In genomic region chr19:49583239-49583638, GRCh38 we compare ENCODE assay signal across 1 cellular context.
TF ChIP-seq lines count a peak whose summit lies in the region.

No MANE protein-coding gene starts in this region.

TF ChIP-seq in HepG2, 621 proteins besides CTCF, POLR2A, EP300 and RAD21:
- TF ChIP-seq ZNF746 (CRISPR knock-in tag; IDR thresholded peaks at IDR 0.05), result no peak
- no peak for TF ChIP-seq ZNF619 (CRISPR knock-in tag; IDR thresholded peaks at IDR 0.05)
- TF ChIP-seq TOE1 (CRISPR knock-in tag; IDR thresholded peaks at IDR 0.05), result no peak
- no peak for TF ChIP-seq GRHL1 (CRISPR knock-in tag; conservative IDR thresholded peaks at IDR 0.05)
- no peak for TF ChIP-seq ZNF563 (CRISPR knock-in tag; IDR thresholded peaks at IDR 0.05)
- TF ChIP-seq DNMT1 (CRISPR knock-in tag; IDR thresholded peaks at IDR 0.05), result no peak
- no peak for TF ChIP-seq ZHX2 (IDR thresholded peaks at IDR 0.05; ENCODE audit: low read depth)
- no peak for TF ChIP-seq ZHX2 (CRISPR knock-in tag; IDR thresholded peaks at IDR 0.05; ENCODE audit: borderline replicate concordance)
- TF ChIP-seq KAT7 (CRISPR knock-in tag; IDR thresholded peaks at IDR 0.05; ENCODE audit: borderline replicate concordance), result no peak
- TF ChIP-seq IRF2 (CRISPR knock-in tag; IDR thresholded peaks at IDR 0.05), result no peak
- TF ChIP-seq NFYC (CRISPR knock-in tag; IDR thresholded peaks at IDR 0.05), result no peak
- TF ChIP-seq BCLAF1 (IDR thresholded peaks at IDR 0.05), result no peak
- no peak for TF ChIP-seq SETDB1 (CRISPR knock-in tag; IDR thresholded peaks at IDR 0.05; ENCODE audit: borderline replicate concordance)
- no peak for TF ChIP-seq LRRFIP1 (CRISPR knock-in tag; conservative IDR thresholded peaks at IDR 0.05)
- TF ChIP-seq SRF (IDR thresholded peaks at IDR 0.05; ENCODE audit: low read depth, low read length), result no peak
- no peak for TF ChIP-seq ZSCAN20 (CRISPR knock-in tag; IDR thresholded peaks at IDR 0.05; ENCODE audit: borderline replicate concordance)
- TF ChIP-seq ZNF235 (CRISPR knock-in tag; IDR thresholded peaks at IDR 0.05; ENCODE audit: borderline replicate concordance), result no peak
- TF ChIP-seq SSRP1 (CRISPR knock-in tag; IDR thresholded peaks at IDR 0.05), result no peak
- TF ChIP-seq ZKSCAN8 (CRISPR knock-in tag; IDR thresholded peaks at IDR 0.05; ENCODE audit: borderline replicate concordance), result no peak
- no peak for TF ChIP-seq TGIF2 (CRISPR knock-in tag; IDR thresholded peaks at IDR 0.05)
- TF ChIP-seq ISX (CRISPR knock-in tag; conservative IDR thresholded peaks at IDR 0.05), result no peak
